Comparison of ENCODE assay signal across 26 cellular contexts in the genomic region with DNA sequence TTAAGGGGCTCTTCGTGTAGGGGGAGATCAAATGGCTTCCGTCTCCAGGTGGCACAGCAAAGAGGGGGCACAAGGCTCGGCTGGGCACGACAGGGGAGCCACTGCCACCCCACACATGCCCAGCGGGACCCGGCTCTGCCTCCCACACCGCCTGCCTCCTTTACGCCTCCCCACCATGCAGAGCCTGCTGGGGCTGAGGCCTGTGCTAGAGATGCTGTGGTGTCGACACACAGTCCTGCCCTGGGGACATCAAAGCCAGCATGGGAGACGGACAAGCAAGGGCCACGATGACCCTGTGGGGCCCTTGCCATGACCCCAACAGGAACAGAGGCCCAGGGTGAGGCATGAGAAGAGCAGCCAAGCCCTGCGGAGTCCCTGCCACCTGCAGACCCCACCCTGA.
"Had no signal": no experiment of that assay in that cellular context is flagged by ENCODE, and none has a peak within 500 bp of the region (broad histone marks: within the 10 kb centered on the region; RNA-seq: fewer than 3 reads in every experiment).

No MANE protein-coding gene starts in this region.

- H3K4me3 ChIP-seq: breast epithelium, esophagus muscularis mucosa, heart right ventricle, psoas muscle, spleen, tibial nerve had no signal

- H3K36me3 ChIP-seq: breast epithelium had no signal

- H3K4me1 Mint-ChIP-seq: activated naive CD4-positive, alpha-beta T cell treated with anti-CD3 and anti-CD28 coated beads, Interleukin-2, amount 50 U/mL, for 24 hours; activated naive CD8-positive, alpha-beta T cell treated with anti-CD3 and anti-CD28 coated beads, Interleukin-2, amount 50 U/mL, for 24 hours; central memory CD8-positive, alpha-beta T cell; memory B cell; WTC11 had no signal

- H3K27ac Mint-ChIP-seq: activated CD8-positive, alpha-beta T cell treated with anti-CD3 and anti-CD28 coated beads for 36 hours; activated naive CD4-positive, alpha-beta T cell treated with anti-CD3 and anti-CD28 coated beads, Interleukin-2, amount 50 U/mL, for 24 hours; activated naive CD8-positive, alpha-beta T cell treated with anti-CD3 and anti-CD28 coated beads, Interleukin-2, amount 50 U/mL, for 24 hours; activated T-helper 2 cell treated with anti-CD3 and anti-CD28 coated beads, Interferon-gamma antibody, Interleukin-2, Interleukin-4, amounts not matched to agents 10 μg/mL and 5 μg/mL and 100 μg/mL, durations not matched to agents 14 hours and 24 hours and 36 hours; dendritic cell treated with granulocyte-macrophage colony-stimulating factor and Interleukin-4, amounts not matched to agents 40 ng/mL and 50 ng/mL, for 4 days; memory B cell; naive thymus-derived CD8-positive, alpha-beta T cell; T-helper 17 cell; WTC11 had no signal

- ATAC-seq: activated CD8-positive, alpha-beta T cell treated with anti-CD3 and anti-CD28 coated beads for 36 hours; activated naive CD8-positive, alpha-beta T cell treated with anti-CD3 and anti-CD28 coated beads, Interleukin-2, amount 50 U/mL, for 24 hours; foreskin keratinocyte; left cardiac atrium; naive thymus-derived CD8-positive, alpha-beta T cell; psoas muscle; T-helper 17 cell had no signal

- H3K9me3 Mint-ChIP-seq: activated CD8-positive, alpha-beta T cell treated with anti-CD3 and anti-CD28 coated beads for 36 hours; activated naive CD4-positive, alpha-beta T cell treated with anti-CD3 and anti-CD28 coated beads, Interleukin-2, amount 50 U/mL, for 24 hours; activated naive CD8-positive, alpha-beta T cell treated with anti-CD3 and anti-CD28 coated beads, Interleukin-2, amount 50 U/mL, for 24 hours; activated T-helper 2 cell treated with anti-CD3 and anti-CD28 coated beads, Interferon-gamma antibody, Interleukin-2, Interleukin-4, amounts not matched to agents 10 μg/mL and 5 μg/mL and 100 μg/mL, durations not matched to agents 14 hours and 24 hours and 36 hours; central memory CD8-positive, alpha-beta T cell; dendritic cell treated with granulocyte-macrophage colony-stimulating factor and Interleukin-4, amounts not matched to agents 40 ng/mL and 50 ng/mL, for 4 days; memory B cell; naive thymus-derived CD8-positive, alpha-beta T cell had no signal

- H3K4me3 Mint-ChIP-seq: activated CD8-positive, alpha-beta T cell treated with anti-CD3 and anti-CD28 coated beads for 36 hours; activated naive CD4-positive, alpha-beta T cell treated with anti-CD3 and anti-CD28 coated beads, Interleukin-2, amount 50 U/mL, for 24 hours; activated naive CD8-positive, alpha-beta T cell treated with anti-CD3 and anti-CD28 coated beads, Interleukin-2, amount 50 U/mL, for 24 hours; central memory CD8-positive, alpha-beta T cell; dendritic cell treated with granulocyte-macrophage colony-stimulating factor and Interleukin-4, amounts not matched to agents 40 ng/mL and 50 ng/mL, for 4 days; memory B cell; naive thymus-derived CD8-positive, alpha-beta T cell; T-helper 17 cell; WTC11 had no signal

- H3K79me2 ChIP-seq: parathyroid adenoma had no signal

- DNase-seq: activated CD4-positive, alpha-beta T cell treated with anti-CD3 and anti-CD28 coated beads for 1 hour; activated CD4-positive, alpha-beta T cell treated with anti-CD3 and anti-CD28 coated beads, Interleukin-2, amount 50 U/mL, for 1 hour; activated CD8-positive, alpha-beta T cell treated with anti-CD3 and anti-CD28 coated beads for 36 hours; activated naive CD8-positive, alpha-beta T cell treated with anti-CD3 and anti-CD28 coated beads, Interleukin-2, amount 50 U/mL, for 24 hours; activated T-cell treated with anti-CD3 and anti-CD28 coated beads, Interleukin-2, amount 50 U/mL, for 48 hours; foreskin keratinocyte; islet precursor cell; left cardiac atrium; spleen; stimulated activated CD4-positive, alpha-beta T cell treated with anti-CD3 and anti-CD28 coated beads, Interleukin-2, amount 100 ng/mL, for 48 hours; stimulated activated naive CD4-positive, alpha-beta T cell treated with Interleukin-2 at 50 U/mL for 16 hours; T-helper 17 cell; T1000 had no signal

- H3K27ac ChIP-seq: breast epithelium, esophagus muscularis mucosa, foreskin keratinocyte, parathyroid adenoma, psoas muscle, spleen, tibial nerve had no signal

- H2AFZ ChIP-seq: parathyroid adenoma had no signal

- H3K9ac ChIP-seq: parathyroid adenoma had no signal

- H3K27me3 ChIP-seq: breast epithelium, esophagus muscularis mucosa, foreskin keratinocyte, heart right ventricle, spleen, tibial nerve had no signal

- H3K27me3 Mint-ChIP-seq: activated CD8-positive, alpha-beta T cell treated with anti-CD3 and anti-CD28 coated beads for 36 hours; activated naive CD4-positive, alpha-beta T cell treated with anti-CD3 and anti-CD28 coated beads, Interleukin-2, amount 50 U/mL, for 24 hours; activated naive CD8-positive, alpha-beta T cell treated with anti-CD3 and anti-CD28 coated beads, Interleukin-2, amount 50 U/mL, for 24 hours; central memory CD8-positive, alpha-beta T cell; dendritic cell treated with granulocyte-macrophage colony-stimulating factor and Interleukin-4, amounts not matched to agents 40 ng/mL and 50 ng/mL, for 4 days; memory B cell; naive thymus-derived CD8-positive, alpha-beta T cell; T-helper 17 cell had no signal

- H3K4me1 ChIP-seq: breast epithelium, esophagus muscularis mucosa, foreskin keratinocyte, heart right ventricle, parathyroid adenoma, psoas muscle, tibial nerve had no signal

- H3K9me3 ChIP-seq: breast epithelium, esophagus muscularis mucosa, psoas muscle, spleen, tibial nerve had no signal
